In genomic region chr2:168889635-168890005, GRCh38 we compare ENCODE assay signal across 9 cellular contexts. TPM values are rescaled to one million over a fixed set of nuclear protein-coding genes. Genes with fewer than 3 reads are reported as not detected.
A peak's percentile ranks its signal among the peaks of the same experiment; 100 is the strongest.
DNase-seq lines count a peak whose midpoint lies in the region; ATAC-seq, FAIRE-seq and TF ChIP-seq lines count a peak whose summit lies in the region.
"Had no signal": no experiment of that assay in that cellular context is flagged by ENCODE, and none has a peak within 500 bp of the region (broad histone marks: within the 10 kb centered on the region; RNA-seq: fewer than 3 reads in every experiment).

No MANE protein-coding gene starts in this region.

- no peaks in the 10 kb centered on the region for H3K9me2 ChIP-seq in DOHH2 (replicated peaks; ENCODE audit: control insufficient read depth, low read length)

- H3K9me3 ChIP-seq in DOHH2 (ENCODE audit: control insufficient read depth, insufficient read depth, low read length) = no peaks in the 10 kb centered on the region

- ATAC-seq in HG03354 (IDR thresholded peaks at IDR 0.05; ENCODE audit: poor library complexity, severe bottlenecking, unreplicated experiment) = peak; percentile 5
- ATAC-seq in natural killer cell = no peak
- ATAC-seq in HG03442 (IDR thresholded peaks at IDR 0.05; ENCODE audit: unreplicated experiment) = no peak

- H3K79me2 ChIP-seq in DOHH2 (ENCODE audit: control insufficient read depth, low read length) = peaks cover 45% of the 10 kb centered on the region

- no peaks in the 10 kb centered on the region for H3K36me3 Mint-ChIP-seq in natural killer cell

- H3K4me3 ChIP-seq in DOHH2 (ENCODE audit: low read length) (peak overlapping the region; percentile 94), brain microvascular endothelial cell (ENCODE audit: low read depth, low read length) (peak overlapping the region; percentile 86)

- no peaks in the 10 kb centered on the region for H3K27me3 ChIP-seq in DOHH2 (ENCODE audit: control insufficient read depth, low read length)
- H3K27me3 ChIP-seq in brain microvascular endothelial cell (replicated peaks) = no peaks in the 10 kb centered on the region

- FAIRE-seq in H54 (lab: Jason Lieb, UNC) = no peak

- in situ Hi-C loops in brain microvascular endothelial cell (cut with HindIII; ENCODE audit: low pct_ligation_motif_present, low sequenced_read_pairs) = no loop called here

- H3K4me3 Mint-ChIP-seq in natural killer cell = peak overlapping the region; percentile 99

- peaks cover 12% of the 10 kb centered on the region in 2 donors for H3K4me1 Mint-ChIP-seq in natural killer cell

- H3F3A ChIP-seq in DOHH2 (ENCODE audit: control insufficient read depth, insufficient read depth) = no peaks in the 10 kb centered on the region

- no peak overlapping the region for H3K27ac Mint-ChIP-seq in natural killer cell

- H3K4me1 ChIP-seq in DOHH2 (ENCODE audit: control insufficient read depth, low read length) = peaks cover 14% of the 10 kb centered on the region

- TF ChIP-seq POLR2A in H54 (IDR thresholded peaks at IDR 0.05; ENCODE audit: low read depth, low read length) = no peak

- TF ChIP-seq CTCF in DOHH2 (IDR thresholded peaks at IDR 0.05; ENCODE audit: low read depth, low read length, poor library complexity, severe bottlenecking) (no peak), brain microvascular endothelial cell (IDR thresholded peaks at IDR 0.05; ENCODE audit: low read depth, low read length, missing control alignments) (no peak), natural killer cell (IDR thresholded peaks at IDR 0.05) (no peak)

- H3K9me3 Mint-ChIP-seq in natural killer cell = no peaks in the 10 kb centered on the region

- peak overlapping the region; percentile 46 for H3K27ac ChIP-seq in DOHH2 (ENCODE audit: low read depth, low read length)
- H3K27ac ChIP-seq in brain microvascular endothelial cell = no peak overlapping the region

- H3K27me3 Mint-ChIP-seq in natural killer cell (ENCODE audit: low read depth in 2 of 2) = peaks cover 9 to 15% of the 10 kb centered on the region in 2 donors

- H4K20me1 ChIP-seq in DOHH2 (ENCODE audit: control insufficient read depth, insufficient read depth, low read depth, low read length) = no peaks in the 10 kb centered on the region

- DNase-seq in brain microvascular endothelial cell (no peak), natural killer cell (no peak), COR-L47 (lab: John Stamatoyannopoulos, UW) (no peak), H54 (ENCODE audit: insufficient read length, low spot score) (no peak), superior temporal gyrus (ENCODE audit: extremely low spot score) (no peak)

- H3K36me3 ChIP-seq in DOHH2 (ENCODE audit: control insufficient read depth, low read length) = peaks cover 50% of the 10 kb centered on the region
- no peaks in the 10 kb centered on the region for H3K36me3 ChIP-seq in brain microvascular endothelial cell (replicated peaks)

- H3K4me2 ChIP-seq in DOHH2 (ENCODE audit: low read length) = peak overlapping the region; percentile 96

- intact Hi-C loops in natural killer cell (cut with micrococcal nuclease) = no loop called here

RNA-seq across cellular contexts. Expression of gene SPC25, which starts 0.6 kb away (rescaled TPM):
- total RNA-seq in natural killer cell = 1 to 10 TPM in 1 of 3 donors, under 1 TPM in 1, not detected in 1; 0.45 to 1.0 TPM

RNA-seq across cellular contexts. Expression of gene G6PC2, which starts 11.5 kb away (rescaled TPM):
- total RNA-seq in natural killer cell = not detected
- total RNA-seq: HT1080 had no signal
